30 cellular contexts compared by ENCODE assay signal in genomic region chr9:265209-265900, GRCh38.
"Had no signal": no experiment of that assay in that cellular context is flagged by ENCODE, and none has a peak within 500 bp of the region (broad histone marks: within the 10 kb centered on the region; RNA-seq: fewer than 3 reads in every experiment).

No MANE protein-coding gene starts in this region.

- H3K27ac Mint-ChIP-seq: dendritic cell treated with granulocyte-macrophage colony-stimulating factor and Interleukin-4, amounts not matched to agents 40 ng/mL and 50 ng/mL, for 4 days; endodermal cell; memory B cell; naive B cell; natural killer cell treated with Interleukin-12 subunit alpha and Interleukin-12 subunit beta and Interleukin-15 and Interleukin-18, amount 100 ng/mL, for 72 hours; progenitor cell of endocrine pancreas; stimulated activated memory B cell treated with anti-CD40 and anti-IgM and Interleukin-4, amounts not matched to agents 10 μg/mL and 1 μg/mL and 100 μg/mL, for 72 hours had no signal

- H3K4me3 Mint-ChIP-seq: dendritic cell treated with granulocyte-macrophage colony-stimulating factor and Interleukin-4, amounts not matched to agents 40 ng/mL and 50 ng/mL, for 4 days; endodermal cell; memory B cell; naive B cell; natural killer cell treated with Interleukin-12 subunit alpha and Interleukin-12 subunit beta and Interleukin-15 and Interleukin-18, amount 100 ng/mL, for 72 hours; neural crest cell; stimulated activated memory B cell treated with anti-CD40 and anti-IgM and Interleukin-4, amounts not matched to agents 10 μg/mL and 1 μg/mL and 100 μg/mL, for 72 hours had no signal

- H3K27ac ChIP-seq: colonic mucosa, epithelial cell of prostate, gastrocnemius medialis, heart left ventricle, hepatocyte, parathyroid adenoma, sigmoid colon, thoracic aorta, tibial nerve, upper lobe of right lung, uterus had no signal

- H3K4me1 Mint-ChIP-seq: neural crest cell had no signal

- H3K9me3 ChIP-seq: colonic mucosa, gastrocnemius medialis, sigmoid colon, spleen, thoracic aorta, tibial nerve, upper lobe of right lung, uterus had no signal

- H3K27me3 ChIP-seq: colonic mucosa, gastrocnemius medialis, heart left ventricle, hepatocyte, sigmoid colon, spleen, tibial nerve, upper lobe of right lung, uterus had no signal

- H3K4me3 ChIP-seq: colonic mucosa, gastrocnemius medialis, heart left ventricle, hepatocyte, lung, sigmoid colon, spleen, thoracic aorta, tibial nerve, upper lobe of right lung, uterus had no signal

- H3K4me1 ChIP-seq: colonic mucosa, gastrocnemius medialis, parathyroid adenoma, sigmoid colon, tibial nerve, uterus had no signal

- H3K36me3 ChIP-seq: colonic mucosa, gastrocnemius medialis, heart left ventricle, sigmoid colon, spleen, thoracic aorta, tibial nerve, upper lobe of right lung, uterus had no signal

- H3K27me3 Mint-ChIP-seq: dendritic cell treated with granulocyte-macrophage colony-stimulating factor and Interleukin-4, amounts not matched to agents 40 ng/mL and 50 ng/mL, for 4 days; memory B cell; naive B cell; natural killer cell treated with Interleukin-12 subunit alpha and Interleukin-12 subunit beta and Interleukin-15 and Interleukin-18, amount 100 ng/mL, for 72 hours; progenitor cell of endocrine pancreas; stimulated activated memory B cell treated with anti-CD40 and anti-IgM and Interleukin-4, amounts not matched to agents 10 μg/mL and 1 μg/mL and 100 μg/mL, for 72 hours had no signal

- ATAC-seq: esophagus mucosa; gastrocnemius medialis; heart left ventricle; left lobe of liver; natural killer cell treated with Interleukin-12 subunit alpha and Interleukin-12 subunit beta and Interleukin-15 and Interleukin-18, amount 100 ng/mL, for 72 hours; right cardiac atrium; stimulated activated memory B cell treated with anti-CD40 and anti-IgM and Interleukin-4, amounts not matched to agents 10 μg/mL and 1 μg/mL and 100 μg/mL, for 72 hours; stimulated activated naive CD8-positive, alpha-beta T cell treated with anti-CD3 and anti-CD28 coated beads, Interleukin-15, Interleukin-2, amounts not matched to agents 100 U/mL and 50 U/mL, for 24 hours; upper lobe of right lung had no signal

- DNase-seq: colonic mucosa; effector CD8-positive, alpha-beta T cell; endodermal cell; foreskin fibroblast; gastrocnemius medialis; heart left ventricle; kidney; naive B cell; right cardiac atrium; sigmoid colon; spleen; stimulated activated CD4-positive, alpha-beta T cell treated with anti-CD3 and anti-CD28 coated beads, Interleukin-4, amount 100 ng/mL, for 4 hours; stimulated activated naive CD8-positive, alpha-beta T cell treated with anti-CD3 and anti-CD28 coated beads, Interleukin-15, Interleukin-2, amounts not matched to agents 100 U/mL and 50 U/mL, for 24 hours; substantia nigra; upper lobe of right lung; uterus had no signal

- H3K9me3 Mint-ChIP-seq: dendritic cell treated with granulocyte-macrophage colony-stimulating factor and Interleukin-4, amounts not matched to agents 40 ng/mL and 50 ng/mL, for 4 days had no signal
